Comparison of ENCODE assay signal across 15 cellular contexts in the genomic region with DNA sequence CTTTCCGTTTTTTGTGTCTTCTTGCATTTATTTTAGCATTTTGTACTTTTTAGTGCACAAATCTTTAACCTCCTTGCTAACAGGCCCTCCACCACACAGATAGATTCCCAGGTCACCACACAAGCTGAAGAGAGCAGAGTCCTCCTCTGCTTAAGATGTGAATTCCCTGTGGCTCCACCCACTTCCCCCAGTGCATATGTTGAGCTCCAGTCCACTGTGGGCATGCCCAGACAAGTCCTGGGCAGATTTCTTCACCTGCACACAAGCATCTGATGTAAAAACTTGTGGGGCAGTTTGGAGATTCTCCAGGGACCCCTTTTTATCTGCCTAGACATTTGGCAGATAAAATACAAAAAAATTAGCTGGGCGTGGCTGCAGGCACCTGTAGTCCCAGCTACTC. TPM values are rescaled to one million over a fixed set of nuclear protein-coding genes. Genes with fewer than 3 reads are reported as not detected.
DNase-seq lines count a peak whose midpoint lies in the region; ATAC-seq and TF ChIP-seq lines count a peak whose summit lies in the region.
"Had no signal": no experiment of that assay in that cellular context is flagged by ENCODE, and none has a peak within 500 bp of the region (broad histone marks: within the 10 kb centered on the region; RNA-seq: fewer than 3 reads in every experiment).

No MANE protein-coding gene starts in this region.

- H3K27ac ChIP-seq in colonic mucosa, result no peak overlapping the region
- H3K27ac ChIP-seq: prostate gland had no signal

- DNase-seq in NCI-H748 (lab: John Stamatoyannopoulos, UW; ENCODE audit: unreplicated experiment), result peak; percentile 3
- no peak for DNase-seq in NCI-H748 treated with DMSO at 0.1 percent for 48 hours (lab: John Stamatoyannopoulos, UW)
- DNase-seq in fibroblast of villous mesenchyme (ENCODE audit: low read depth), result peak; percentile 5
- no peak for DNase-seq in colonic mucosa
- no peak for DNase-seq in stimulated activated CD4-positive, alpha-beta T cell treated with anti-CD3 and anti-CD28 coated beads, Interleukin-15, amount 100 ng/mL, for 24 hours
- no peak for DNase-seq in NCI-H1436 treated with DMSO at 0.1 percent for 48 hours (lab: John Stamatoyannopoulos, UW)
- DNase-seq: anterior cingulate cortex; NCI-H1694; stimulated activated CD4-positive, alpha-beta T cell treated with anti-CD3 and anti-CD28 coated beads, Interleukin-2, amount 100 ng/mL, for 48 hours had no signal

- intact Hi-C loops in colonic mucosa (cut with DNase I), result no loop called here

- H3K9ac ChIP-seq in colonic mucosa (ENCODE audit: low read depth in 2 of 2, low read length in 2 of 2), result no peak overlapping the region

- no peaks in the 10 kb centered on the region for H3K4me1 ChIP-seq in colonic mucosa
- H3K4me1 ChIP-seq: prostate gland had no signal

- no peak overlapping the region for H3K4me3 ChIP-seq in fibroblast of villous mesenchyme (ENCODE audit: low read depth, low read length)
- H3K4me3 ChIP-seq in colonic mucosa, result no peak overlapping the region
- H3K4me3 ChIP-seq: prostate gland had no signal

- no peaks in the 10 kb centered on the region for H3K9me3 ChIP-seq in colonic mucosa
- H3K9me3 ChIP-seq: prostate gland had no signal

- no peak for TF ChIP-seq CTCF in fibroblast of villous mesenchyme (IDR thresholded peaks at IDR 0.05; ENCODE audit: insufficient read depth, low read depth, low read length)
- no peak for TF ChIP-seq CTCF in colonic mucosa (IDR thresholded peaks at IDR 0.05)

- ATAC-seq in GM19397 (IDR thresholded peaks at IDR 0.05; ENCODE audit: unreplicated experiment) (peak; percentile 60), HG03520 (IDR thresholded peaks at IDR 0.05; ENCODE audit: unreplicated experiment) (peak; percentile 71)

- H3K27me3 ChIP-seq in colonic mucosa, result no peaks in the 10 kb centered on the region

- no peaks in the 10 kb centered on the region for H3K36me3 ChIP-seq in colonic mucosa
- H3K36me3 ChIP-seq: prostate gland had no signal

RNA-seq across cellular contexts. Expression of gene PASD1, which starts 19.8 kb away (rescaled TPM):
- total RNA-seq in fibroblast of villous mesenchyme, result not detected in 2 replicates
- total RNA-seq in colonic mucosa, result not detected
- total RNA-seq: HT-29; mononuclear cell; T-helper 2 cell treated with Interferon-gamma antibody and Interleukin-4, amounts not matched to agents 100 ng/mL and 5 ng/mL, for 36 hours had no signal

Comparison
In these comparisons a context has a peak if more than half of its experiments do, and no peak if none do; other contexts are left out.
1. DNase-seq: peak in NCI-H748 (single experiment) and fibroblast of villous mesenchyme (single experiment); none in NCI-H748 treated with DMSO at 0.1 percent for 48 hours (single experiment), colonic mucosa (single experiment), stimulated activated CD4-positive, alpha-beta T cell treated with anti-CD3 and anti-CD28 coated beads, Interleukin-15, amount 100 ng/mL, for 24 hours (single experiment) and NCI-H1436 treated with DMSO at 0.1 percent for 48 hours (single experiment).